Comparison of ENCODE assay signal across 7 cellular contexts in genomic region chr1:243807346-243807745, GRCh38. TPM values are rescaled to one million over a fixed set of nuclear protein-coding genes. Genes with fewer than 3 reads are reported as not detected.
A peak's percentile ranks its signal among the peaks of the same experiment; 100 is the strongest.
DNase-seq lines count a peak whose midpoint lies in the region; ATAC-seq lines count a peak whose summit lies in the region.
"Not testable (repeated sequence)": the region's sequence is repeated elsewhere in the genome, so short reads cannot be mapped to it uniquely, and the experiment has no call there.

No MANE protein-coding gene starts in this region.

- not testable (repeated sequence) for H3K27me3 ChIP-seq in CD4-positive, alpha-beta memory T cell (ENCODE audit: insufficient read depth, low read length); naive thymus-derived CD4-positive, alpha-beta T cell (ENCODE audit: control insufficient read depth in 2 of 2, insufficient read depth in 2 of 2, low read length in 2 of 2)

- POLR2A ChIA-PET in CD4-positive, alpha-beta memory T cell (lab: Charles Lee; ENCODE audit: partially characterized antibody) = interaction anchor here (0.6 kb wide), 1 partner anchor 98 kb away, joined by 4 read pairs; no protein-coding TSS in a partner anchor
- POLR2A ChIA-PET in naive thymus-derived CD4-positive, alpha-beta T cell (lab: Charles Lee) = interaction anchor here (1.3 kb wide), 1 partner anchor 31 kb away, joined by 3 read pairs; no protein-coding TSS in a partner anchor

- H3K27ac ChIP-seq in CD4-positive, alpha-beta memory T cell (ENCODE audit: low read depth, low read length) = not testable (repeated sequence)
- H3K27ac ChIP-seq in naive thymus-derived CD4-positive, alpha-beta T cell (ENCODE audit: low read depth, low read length) = peak overlapping the region; percentile 14

- not testable (repeated sequence) for H3K36me3 ChIP-seq in CD4-positive, alpha-beta memory T cell (ENCODE audit: insufficient read depth, low read length); naive thymus-derived CD4-positive, alpha-beta T cell (ENCODE audit: control insufficient read depth in 2 of 3, insufficient read depth in 3 of 3, low read length in 3 of 3)

- peak; percentile 36 to 62 (median 45) for DNase-seq in CD4-positive, alpha-beta memory T cell
- peak; percentile 14 for DNase-seq in T follicular helper cell (ENCODE audit: low read depth)
- DNase-seq in activated CD4-positive, alpha-beta T cell treated with anti-CD3 and anti-CD28 coated beads, Interleukin-2, amount 50 U/mL, for 1 hour = peak; percentile 30
- DNase-seq in activated T-cell treated with anti-CD3 and anti-CD28 coated beads, Interleukin-2, amount 50 U/mL, for 72 hours; central memory CD8-positive, alpha-beta T cell (ENCODE audit: low spot score in 2 of 2): not testable (repeated sequence)
- DNase-seq in activated naive CD4-positive, alpha-beta T cell treated with anti-CD3 and anti-CD28 coated beads for 36 hours = peak; percentile 7
- peak in 7 of 9 donors; percentile 31 to 78 (median 62) for DNase-seq in naive thymus-derived CD4-positive, alpha-beta T cell

- peaks cover 38 to 40% of the 10 kb centered on the region in 2 donors for H3K36me3 Mint-ChIP-seq in CD4-positive, alpha-beta memory T cell
- peaks cover 9 to 26% of the 10 kb centered on the region in 2 donors for H3K36me3 Mint-ChIP-seq in activated T-cell treated with anti-CD3 and anti-CD28 coated beads, Interleukin-2, amount 50 U/mL, for 72 hours (ENCODE audit: insufficient read depth in 2 of 2)
- H3K36me3 Mint-ChIP-seq in activated naive CD4-positive, alpha-beta T cell treated with anti-CD3 and anti-CD28 coated beads for 36 hours (ENCODE audit: low read depth) = peaks cover 32% of the 10 kb centered on the region
- not testable (repeated sequence) for H3K36me3 Mint-ChIP-seq in central memory CD8-positive, alpha-beta T cell (ENCODE audit: insufficient read depth)
- H3K36me3 Mint-ChIP-seq in naive thymus-derived CD4-positive, alpha-beta T cell = peaks cover 12 to 57% (median 36%) of the 10 kb centered on the region in 5 donors

- intact Hi-C loops in CD4-positive, alpha-beta memory T cell (cut with micrococcal nuclease); activated naive CD4-positive, alpha-beta T cell treated with anti-CD3 and anti-CD28 coated beads for 36 hours (cut with micrococcal nuclease): not testable (repeated sequence)
- intact Hi-C loops in naive thymus-derived CD4-positive, alpha-beta T cell (cut with micrococcal nuclease) = loop anchor here in 1 of 2 donors (2.0 to 5.0 kb wide), 3 partner anchors 15 to 43 kb away; partner anchors contain the start of gene AKT3

- H3K9me3 ChIP-seq in CD4-positive, alpha-beta memory T cell (ENCODE audit: control insufficient read depth in 1 of 2, low read length in 2 of 2); naive thymus-derived CD4-positive, alpha-beta T cell (ENCODE audit: control insufficient read depth in 2 of 3, low read length in 3 of 3): not testable (repeated sequence)

- peak overlapping the region in 7 of 8 donors; percentile 55 to 85 (median 76) for H3K4me3 Mint-ChIP-seq in CD4-positive, alpha-beta memory T cell
- H3K4me3 Mint-ChIP-seq in activated T-cell treated with anti-CD3 and anti-CD28 coated beads, Interleukin-2, amount 50 U/mL, for 72 hours = peak overlapping the region; percentile 23 to 37
- peak overlapping the region; percentile 39 for H3K4me3 Mint-ChIP-seq in activated naive CD4-positive, alpha-beta T cell treated with anti-CD3 and anti-CD28 coated beads for 36 hours
- H3K4me3 Mint-ChIP-seq in central memory CD8-positive, alpha-beta T cell = peak overlapping the region; percentile 40
- peak overlapping the region; percentile 36 to 87 (median 77) for H3K4me3 Mint-ChIP-seq in naive thymus-derived CD4-positive, alpha-beta T cell

- H3K9me3 Mint-ChIP-seq in CD4-positive, alpha-beta memory T cell; activated T-cell treated with anti-CD3 and anti-CD28 coated beads, Interleukin-2, amount 50 U/mL, for 72 hours; central memory CD8-positive, alpha-beta T cell: not testable (repeated sequence)
- H3K9me3 Mint-ChIP-seq in activated naive CD4-positive, alpha-beta T cell treated with anti-CD3 and anti-CD28 coated beads for 36 hours = peaks cover 14% of the 10 kb centered on the region
- peaks cover 0 to 33% (median 13%) of the 10 kb centered on the region in 11 donors for H3K9me3 Mint-ChIP-seq in naive thymus-derived CD4-positive, alpha-beta T cell

- peaks cover 41% of the 10 kb centered on the region for H3K4me1 ChIP-seq in CD4-positive, alpha-beta memory T cell (ENCODE audit: insufficient read depth, low read length)
- peaks cover 0 to 20% of the 10 kb centered on the region in 2 donors for H3K4me1 ChIP-seq in naive thymus-derived CD4-positive, alpha-beta T cell (ENCODE audit: control insufficient read depth in 2 of 2, insufficient read depth in 2 of 2, low read length in 2 of 2)

- not testable (repeated sequence) for H3K4me3 ChIP-seq in CD4-positive, alpha-beta memory T cell (ENCODE audit: low read length in 2 of 2); naive thymus-derived CD4-positive, alpha-beta T cell (ENCODE audit: low read length)

- CTCF ChIA-PET in CD4-positive, alpha-beta memory T cell (lab: Charles Lee; ENCODE audit: partially characterized antibody); activated naive CD4-positive, alpha-beta T cell treated with anti-CD3 and anti-CD28 coated beads for 36 hours (lab: Charles Lee): not testable (repeated sequence)
- CTCF ChIA-PET in naive thymus-derived CD4-positive, alpha-beta T cell (lab: Charles Lee) = interaction anchor here (0.6 kb wide), 1 partner anchor 118 kb away, joined by 3 read pairs; no protein-coding TSS in a partner anchor

- H3K4me1 Mint-ChIP-seq in CD4-positive, alpha-beta memory T cell = peaks cover 62 to 80% (median 71%) of the 10 kb centered on the region in 4 donors
- H3K4me1 Mint-ChIP-seq in activated T-cell treated with anti-CD3 and anti-CD28 coated beads, Interleukin-2, amount 50 U/mL, for 72 hours (ENCODE audit: low read depth) = peaks cover 53% of the 10 kb centered on the region
- peaks cover 65% of the 10 kb centered on the region for H3K4me1 Mint-ChIP-seq in activated naive CD4-positive, alpha-beta T cell treated with anti-CD3 and anti-CD28 coated beads for 36 hours (ENCODE audit: low read depth)
- H3K4me1 Mint-ChIP-seq in central memory CD8-positive, alpha-beta T cell = peaks cover 66% of the 10 kb centered on the region
- H3K4me1 Mint-ChIP-seq in naive thymus-derived CD4-positive, alpha-beta T cell = peaks cover 40 to 81% (median 76%) of the 10 kb centered on the region in 7 donors

- not testable (repeated sequence) for ATAC-seq in activated T-cell treated with anti-CD3 and anti-CD28 coated beads, Interleukin-2, amount 50 U/mL, for 72 hours (replicated peaks in 1 of 2); central memory CD8-positive, alpha-beta T cell (replicated peaks; ENCODE audit: extremely low read depth, poor library complexity, severe bottlenecking); naive thymus-derived CD4-positive, alpha-beta T cell

- H3K27ac Mint-ChIP-seq in CD4-positive, alpha-beta memory T cell = peak overlapping the region in 6 of 7 donors; percentile 19 to 90 (median 70)
- not testable (repeated sequence) for H3K27ac Mint-ChIP-seq in activated T-cell treated with anti-CD3 and anti-CD28 coated beads, Interleukin-2, amount 50 U/mL, for 72 hours; activated naive CD4-positive, alpha-beta T cell treated with anti-CD3 and anti-CD28 coated beads for 36 hours; central memory CD8-positive, alpha-beta T cell (ENCODE audit: low read depth)
- H3K27ac Mint-ChIP-seq in naive thymus-derived CD4-positive, alpha-beta T cell = peak overlapping the region in 8 of 9 donors; percentile 74 to 95 (median 86)

- not testable (repeated sequence) for H3K27me3 Mint-ChIP-seq in CD4-positive, alpha-beta memory T cell; activated T-cell treated with anti-CD3 and anti-CD28 coated beads, Interleukin-2, amount 50 U/mL, for 72 hours (ENCODE audit: low read depth); activated naive CD4-positive, alpha-beta T cell treated with anti-CD3 and anti-CD28 coated beads for 36 hours (ENCODE audit: low read depth); central memory CD8-positive, alpha-beta T cell; naive thymus-derived CD4-positive, alpha-beta T cell

RNA-seq across cellular contexts. Expression of gene AKT3, which starts 42.7 kb away (rescaled TPM):
- 100 to 1,000 TPM; 149 to 152 TPM for total RNA-seq in CD4-positive, alpha-beta memory T cell
- polyA plus RNA-seq in CD4-positive, alpha-beta memory T cell = 1 to 10 TPM in 1 of 2 donors, under 1 TPM in 1; 0.56 to 5.1 TPM
- total RNA-seq in activated T-cell treated with anti-CD3 and anti-CD28 coated beads, Interleukin-2, amount 50 U/mL, for 72 hours = 10 to 100 TPM; 32.6 to 46.7 TPM
- 10 to 100 TPM; 19.1 to 21.5 TPM for total RNA-seq in activated naive CD4-positive, alpha-beta T cell treated with anti-CD3 and anti-CD28 coated beads for 36 hours
- total RNA-seq in naive thymus-derived CD4-positive, alpha-beta T cell = 100 to 1,000 TPM in 1 of 5 experiments, 10 to 100 TPM in 4; 22.5 to 123 (median 88.5) TPM
- polyA plus RNA-seq in naive thymus-derived CD4-positive, alpha-beta T cell = 1 to 10 TPM; 1.6 to 3.0 TPM
